In genomic region chrX:107716816-107717700, GRCh38 we compare ENCODE assay signal across 8 cellular contexts. TPM values are rescaled to one million over a fixed set of nuclear protein-coding genes. Genes with fewer than 3 reads are reported as not detected.
DNase-seq lines count a peak whose midpoint lies in the region; ATAC-seq and TF ChIP-seq lines count a peak whose summit lies in the region.

No MANE protein-coding gene starts in this region.

- H3K4me3 Mint-ChIP-seq in endothelial cell (ENCODE audit: unreplicated experiment): peak overlapping the region; percentile 83

- no peak for TF ChIP-seq CTCF in endothelial cell (IDR thresholded peaks at IDR 0.05; ENCODE audit: unreplicated experiment)

- H3K27me3 Mint-ChIP-seq in endothelial cell (ENCODE audit: unreplicated experiment): peaks cover 13% of the 10 kb centered on the region

- DNase-seq in A172 (ENCODE audit: low spot score) (peak; percentile 59), NOMO-1 (lab: John Stamatoyannopoulos, UW; ENCODE audit: unreplicated experiment in 2 of 2) (peak; percentile 73 to 81), endothelial cell (ENCODE audit: low spot score) (peak; percentile 50), middle frontal gyrus (ENCODE audit: extremely low spot score, low spot score) (peak; percentile 61)
- DNase-seq in activated CD8-positive, alpha-beta memory T cell treated with anti-CD3 and anti-CD28 coated beads, Interleukin-2, amount 50 U/mL, for 4 hours: peak; percentile 82
- DNase-seq in stimulated activated CD8-positive, alpha-beta memory T cell treated with anti-CD3 and anti-CD28 coated beads, Interleukin-2, amount 100 ng/mL, for 48 hours (ENCODE audit: low read depth in 2 of 2): peak; percentile 65 to 68

- ATAC-seq in GM18511 (IDR thresholded peaks at IDR 0.05; ENCODE audit: unreplicated experiment) (peak; percentile 80), HG02973 (IDR thresholded peaks at IDR 0.05; ENCODE audit: unreplicated experiment) (peak; percentile 75)

- H3K36me3 Mint-ChIP-seq in endothelial cell (ENCODE audit: low read depth, unreplicated experiment): peaks cover 4% of the 10 kb centered on the region

- H3K9me3 Mint-ChIP-seq in endothelial cell (ENCODE audit: unreplicated experiment): no peaks in the 10 kb centered on the region

- H3K27ac Mint-ChIP-seq in endothelial cell (ENCODE audit: unreplicated experiment): peak overlapping the region; percentile 65

- H3K4me1 Mint-ChIP-seq in endothelial cell (ENCODE audit: unreplicated experiment): peaks cover 21% of the 10 kb centered on the region

RNA-seq across cellular contexts. Expression of gene TSC22D3, which starts 58.5 kb away (rescaled TPM):
- total RNA-seq in A172 (2014; rRNA removed; shearing (Covaris generic)): 6.9 and 7.7 TPM in 2 replicates
- total RNA-seq in endothelial cell (ENCODE audit: unreplicated experiment): 68.7 TPM

Comparison
In these comparisons a context has a peak if more than half of its experiments do, and no peak if none do; other contexts are left out.
1. Peak in every context shown above with its lines: DNase-seq and ATAC-seq.